Comparison of ENCODE assay signal across 18 cellular contexts in the genomic region with DNA sequence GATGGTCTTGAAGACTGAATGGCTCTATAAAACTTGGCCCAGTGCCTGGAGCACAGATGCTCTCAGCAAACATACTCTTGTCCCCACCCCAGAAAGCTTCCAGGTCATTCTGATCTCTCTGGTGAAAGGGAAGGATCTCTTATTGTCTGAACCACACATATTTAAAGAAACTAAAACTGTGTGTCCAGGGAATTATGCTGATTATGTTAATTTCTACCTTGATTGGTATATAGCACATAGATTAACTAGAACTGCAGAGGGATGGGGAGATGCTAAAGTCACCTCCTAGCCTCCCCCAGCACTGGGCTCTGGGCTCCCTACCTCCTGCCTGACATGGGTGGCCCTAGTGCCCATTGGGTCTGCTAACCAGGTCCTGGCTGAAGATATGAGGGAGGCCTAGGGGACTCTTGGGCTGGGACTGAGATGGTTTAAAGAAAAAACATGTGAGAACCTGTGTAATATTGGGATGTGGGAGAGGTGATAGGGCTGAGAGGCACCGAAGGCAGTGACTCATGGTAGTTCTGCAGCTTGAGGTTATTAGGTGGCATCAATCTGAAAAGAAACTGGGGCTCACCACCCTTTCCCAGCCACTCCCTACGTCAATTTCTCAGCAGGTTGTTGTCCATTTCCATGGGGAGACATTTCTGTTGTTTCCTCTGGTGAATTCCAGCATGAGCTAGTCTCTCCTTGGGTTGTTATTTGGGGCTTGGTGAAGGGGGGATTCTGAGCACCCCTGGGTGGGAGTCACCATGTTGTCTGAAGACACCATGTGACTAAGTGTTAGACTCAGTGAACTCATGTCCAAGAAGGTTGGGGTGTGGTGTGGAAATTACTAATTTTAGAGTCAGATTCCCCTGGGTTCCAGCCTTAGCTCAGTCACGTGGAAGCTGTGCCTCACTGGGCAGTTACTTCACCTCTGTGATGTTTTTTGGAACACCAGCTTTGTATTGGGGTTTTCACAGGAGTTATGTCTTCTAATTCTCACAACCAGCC.
DNase-seq lines count a peak whose midpoint lies in the region; ATAC-seq and FAIRE-seq lines count a peak whose summit lies in the region.
"Had no signal": no experiment of that assay in that cellular context is flagged by ENCODE, and none has a peak within 500 bp of the region (broad histone marks: within the 10 kb centered on the region; RNA-seq: fewer than 3 reads in every experiment).

No MANE protein-coding gene starts in this region.

- no peaks in the 10 kb centered on the region for H3K9me3 Mint-ChIP-seq in stimulated activated naive CD8-positive, alpha-beta T cell treated with anti-CD3 and anti-CD28 coated beads, Interleukin-15, amount 100 ng/mL, for 72 hours

- no peak for FAIRE-seq in GM19239 (lab: Jason Lieb, UNC)
- FAIRE-seq: D721Med had no signal

- H3K27me3 Mint-ChIP-seq in stimulated activated naive CD8-positive, alpha-beta T cell treated with anti-CD3 and anti-CD28 coated beads, Interleukin-15, amount 100 ng/mL, for 72 hours: peaks cover 56% of the 10 kb centered on the region

- no peak overlapping the region for H3K27ac Mint-ChIP-seq in stimulated activated naive CD8-positive, alpha-beta T cell treated with anti-CD3 and anti-CD28 coated beads, Interleukin-15, amount 100 ng/mL, for 72 hours
- H3K27ac Mint-ChIP-seq: B cell, brain had no signal

- H3K4me3 Mint-ChIP-seq in stimulated activated naive CD8-positive, alpha-beta T cell treated with anti-CD3 and anti-CD28 coated beads, Interleukin-15, amount 100 ng/mL, for 72 hours: no peak overlapping the region
- H3K4me3 Mint-ChIP-seq: B cell, brain had no signal

- DNase-seq in activated T-cell treated with anti-CD3 and anti-CD28 coated beads, Interleukin-2, amount 50 U/mL, for 48 hours: peak; percentile 28 to 38
- DNase-seq in activated T-cell treated with anti-CD3 and anti-CD28 coated beads for 4 hours (no peak), RPMI8226 (peak; percentile 64), amniotic stem cell (lab: John Stamatoyannopoulos, UW) (no peak), GM19239 (ENCODE audit: insufficient read length, low spot score) (no peak)
- no peak for DNase-seq in stimulated activated naive CD8-positive, alpha-beta T cell treated with anti-CD3 and anti-CD28 coated beads, Interleukin-15, amount 100 ng/mL, for 72 hours
- DNase-seq: activated naive CD4-positive, alpha-beta T cell; dorsolateral prefrontal cortex; NCI-H1436 treated with DMSO at 0.1 percent for 48 hours; NCI-H510A; sigmoid colon; SK-N-SH; stimulated activated CD4-positive, alpha-beta T cell treated with anti-CD3 and anti-CD28 coated beads, Interleukin-2, amount 100 ng/mL, for 48 hours; testis had no signal

- peaks cover 15% of the 10 kb centered on the region for H3K4me1 Mint-ChIP-seq in stimulated activated naive CD8-positive, alpha-beta T cell treated with anti-CD3 and anti-CD28 coated beads, Interleukin-15, amount 100 ng/mL, for 72 hours
- H3K4me1 Mint-ChIP-seq: B cell had no signal

- peak; percentile 81 for ATAC-seq in esophagus mucosa
- ATAC-seq in stimulated activated naive CD8-positive, alpha-beta T cell treated with anti-CD3 and anti-CD28 coated beads, Interleukin-15, amount 100 ng/mL, for 72 hours: peak; percentile 61

Comparison
In these comparisons a context has a peak if more than half of its experiments do, and no peak if none do; other contexts are left out.
1. DNase-seq: peak in activated T-cell treated with anti-CD3 and anti-CD28 coated beads, Interleukin-2, amount 50 U/mL, for 48 hours (2 of 2) and RPMI8226 (single experiment); none in activated T-cell treated with anti-CD3 and anti-CD28 coated beads for 4 hours (single experiment), stimulated activated naive CD8-positive, alpha-beta T cell treated with anti-CD3 and anti-CD28 coated beads, Interleukin-15, amount 100 ng/mL, for 72 hours (0 of 2), amniotic stem cell (single experiment) and GM19239 (single experiment).